In genomic region chr20:14915356-14915755, GRCh38 we compare ENCODE assay signal across 20 cellular contexts.
DNase-seq lines count a peak whose midpoint lies in the region; ATAC-seq, FAIRE-seq and TF ChIP-seq lines count a peak whose summit lies in the region.
"Had no signal": no experiment of that assay in that cellular context is flagged by ENCODE, and none has a peak within 500 bp of the region (broad histone marks: within the 10 kb centered on the region; RNA-seq: fewer than 3 reads in every experiment).

No MANE protein-coding gene starts in this region.

- H3K27ac Mint-ChIP-seq in astrocyte (ENCODE audit: unreplicated experiment): no peak overlapping the region
- H3K27ac Mint-ChIP-seq: effector memory CD8-positive, alpha-beta T cell; natural killer cell; T-cell had no signal

- intact Hi-C loops in gastrocnemius medialis (cut with DNase I; ENCODE audit: low total_unique reads): no loop called here

- H4K20me1 ChIP-seq in astrocyte (ENCODE audit: insufficient read depth, low read length): no peaks in the 10 kb centered on the region

- H3K27me3 Mint-ChIP-seq in astrocyte (ENCODE audit: low read depth, unreplicated experiment): no peaks in the 10 kb centered on the region
- H3K27me3 Mint-ChIP-seq: effector memory CD8-positive, alpha-beta T cell; T-cell had no signal

- no peak overlapping the region for H3K4me3 Mint-ChIP-seq in astrocyte (ENCODE audit: unreplicated experiment)
- H3K4me3 Mint-ChIP-seq: effector memory CD8-positive, alpha-beta T cell; natural killer cell; T-cell had no signal

- no peak overlapping the region for H2BK15ac ChIP-seq in mesenchymal stem cell (ENCODE audit: low read depth, poor library complexity, severe bottlenecking)

- H4K8ac ChIP-seq in mesenchymal stem cell (ENCODE audit: low read length): no peak overlapping the region

- TF ChIP-seq POLR2A in gastrocnemius medialis (IDR thresholded peaks at IDR 0.05) (no peak), suprapubic skin (IDR thresholded peaks at IDR 0.05) (no peak)

- H2BK5ac ChIP-seq in mesenchymal stem cell (ENCODE audit: low read depth, low read length, poor library complexity, severe bottlenecking): no peak overlapping the region

- WGBS in mesenchymal stem cell: 50% methylated on average over 8 of the region's 8 CpGs
- WGBS in suprapubic skin: 75% methylated on average over 8 of the region's 8 CpGs

- H3K14ac ChIP-seq in mesenchymal stem cell (ENCODE audit: low read length in 2 of 2): no peak overlapping the region

- no peak overlapping the region for H3K18ac ChIP-seq in mesenchymal stem cell (ENCODE audit: low read depth in 1 of 2, low read length in 2 of 2)

- no peaks in the 10 kb centered on the region for H3K9me3 Mint-ChIP-seq in astrocyte (ENCODE audit: unreplicated experiment)

- H3K79me1 ChIP-seq in mesenchymal stem cell (replicated peaks; ENCODE audit: low read length, poor library complexity, severe bottlenecking): no peaks in the 10 kb centered on the region

- H3K23ac ChIP-seq in mesenchymal stem cell (ENCODE audit: low read length in 2 of 2): no peak overlapping the region

- no peaks in the 10 kb centered on the region for H3K36me3 Mint-ChIP-seq in astrocyte (ENCODE audit: low read depth, unreplicated experiment)
- H3K36me3 Mint-ChIP-seq: natural killer cell, T-cell had no signal

- H2BK12ac ChIP-seq in mesenchymal stem cell (ENCODE audit: low read length in 2 of 2): no peak overlapping the region

- ATAC-seq in gastrocnemius medialis: no peak
- no peak for ATAC-seq in GM18861 (IDR thresholded peaks at IDR 0.05; ENCODE audit: unreplicated experiment)
- ATAC-seq: effector memory CD8-positive, alpha-beta T cell; K562; lower lobe of right lung; natural killer cell; T-cell had no signal

- FAIRE-seq in astrocyte (lab: Jason Lieb, UNC): no peak
- FAIRE-seq: K562 had no signal

- in situ Hi-C loops in gastrocnemius medialis (cut with MboI; ENCODE audit: low sequenced_read_pairs in 4 of 4): no loop called here

- H3K27ac ChIP-seq in astrocyte (ENCODE audit: low read depth, low read length) (no peak overlapping the region), mesenchymal stem cell (ENCODE audit: low read length, poor library complexity, severe bottlenecking) (no peak overlapping the region), gastrocnemius medialis (no peak overlapping the region), suprapubic skin (no peak overlapping the region)
- H3K27ac ChIP-seq: lower lobe of right lung, prostate gland had no signal

- H3K9me3 ChIP-seq in astrocyte (ENCODE audit: insufficient read depth, low read depth, low read length) (no peaks in the 10 kb centered on the region), mesenchymal stem cell (ENCODE audit: control insufficient read depth, low read length) (no peaks in the 10 kb centered on the region), gastrocnemius medialis (no peaks in the 10 kb centered on the region), suprapubic skin (no peaks in the 10 kb centered on the region)
- H3K9me3 ChIP-seq: Caco-2, lower lobe of right lung, prostate gland had no signal

- no peak overlapping the region for H2AK5ac ChIP-seq in mesenchymal stem cell (ENCODE audit: low read length, severe bottlenecking)

- H3K27me3 ChIP-seq in astrocyte (ENCODE audit: insufficient read depth, low read length) (no peaks in the 10 kb centered on the region), mesenchymal stem cell (ENCODE audit: control insufficient read depth in 1 of 2, insufficient read depth in 1 of 2, low read length in 2 of 2) (no peaks in the 10 kb centered on the region), gastrocnemius medialis (no peaks in the 10 kb centered on the region), suprapubic skin (no peaks in the 10 kb centered on the region)

- DNase-seq in MV-4-11 (lab: John Stamatoyannopoulos, UW) (peak; percentile 83), astrocyte (ENCODE audit: low read depth) (no peak), mesenchymal stem cell (peak; percentile 22), gastrocnemius medialis (no peak), NCI-H1417 (lab: John Stamatoyannopoulos, UW) (no peak), suprapubic skin (ENCODE audit: low spot score in 2 of 2) (no peak)
- DNase-seq: activated gamma-delta T cell treated with Interleukin-2 at 50 U/mL for 16 hours; amniotic stem cell; Caco-2; effector memory CD8-positive, alpha-beta T cell; EL; lower lobe of right lung; natural killer cell; NCI-H2081; NCI-H510A treated with DMSO at 0.1 percent for 48 hours; stimulated activated CD4-positive, alpha-beta T cell treated with anti-CD3 and anti-CD28 coated beads, Interleukin-12 subunit alpha, Interleukin-12 subunit beta, amount 100 ng/mL, for 4 hours; T-cell had no signal

- H3K4ac ChIP-seq in mesenchymal stem cell (ENCODE audit: low read depth in 1 of 2, low read length in 2 of 2): no peak overlapping the region

- TF ChIP-seq EP300 in suprapubic skin (IDR thresholded peaks at IDR 0.05): no peak

- no peak overlapping the region for H3K9ac ChIP-seq in astrocyte (ENCODE audit: low read length)
- H3K9ac ChIP-seq in mesenchymal stem cell (ENCODE audit: low read length): no peak overlapping the region

- TF ChIP-seq CTCF in astrocyte (IDR thresholded peaks at IDR 0.05; ENCODE audit: insufficient read depth, low read depth, low read length): no peak
- TF ChIP-seq CTCF in gastrocnemius medialis (IDR thresholded peaks at IDR 0.05 in 4 of 5, conservative IDR thresholded peaks at IDR 0.05 in 1 of 5): no peak
- no peak for TF ChIP-seq CTCF in suprapubic skin (IDR thresholded peaks at IDR 0.05)

- H2AFZ ChIP-seq in astrocyte (ENCODE audit: low read depth, low read length) (no peak overlapping the region), mesenchymal stem cell (ENCODE audit: low read depth, low read length) (no peak overlapping the region)

- no peaks in the 10 kb centered on the region for H3K4me1 ChIP-seq in astrocyte (ENCODE audit: insufficient read depth, low read length)
- peaks cover 2% of the 10 kb centered on the region for H3K4me1 ChIP-seq in mesenchymal stem cell (ENCODE audit: control insufficient read depth, insufficient read depth, low read depth, low read length)
- H3K4me1 ChIP-seq in gastrocnemius medialis: peaks cover 6 to 24% of the 10 kb centered on the region in 2 donors
- H3K4me1 ChIP-seq in suprapubic skin: peaks cover 15% of the 10 kb centered on the region
- H3K4me1 ChIP-seq: prostate gland had no signal

- H3K4me2 ChIP-seq in astrocyte (ENCODE audit: low read length) (peak overlapping the region; percentile 30), mesenchymal stem cell (ENCODE audit: low read length, poor library complexity, severe bottlenecking) (no peak overlapping the region)

- H4K91ac ChIP-seq in mesenchymal stem cell (ENCODE audit: low read length): no peak overlapping the region

- no peaks in the 10 kb centered on the region for H3K36me3 ChIP-seq in astrocyte (ENCODE audit: insufficient read depth, low read length)
- no peaks in the 10 kb centered on the region for H3K36me3 ChIP-seq in mesenchymal stem cell (ENCODE audit: control insufficient read depth in 1 of 2, insufficient read depth in 2 of 2, low read depth in 1 of 2, low read length in 2 of 2)
- no peaks in the 10 kb centered on the region for H3K36me3 ChIP-seq in gastrocnemius medialis
- H3K36me3 ChIP-seq in suprapubic skin: no peaks in the 10 kb centered on the region
- H3K36me3 ChIP-seq: lower lobe of right lung, prostate gland had no signal

- H2BK120ac ChIP-seq in mesenchymal stem cell (ENCODE audit: low read depth, low read length): no peak overlapping the region

- H3K79me2 ChIP-seq in astrocyte (ENCODE audit: insufficient read depth, low read length): no peaks in the 10 kb centered on the region

- H3K4me1 Mint-ChIP-seq in astrocyte (ENCODE audit: low read depth, unreplicated experiment): peaks cover 9% of the 10 kb centered on the region
- H3K4me1 Mint-ChIP-seq: natural killer cell, T-cell had no signal

- H3K4me3 ChIP-seq in astrocyte (ENCODE audit: insufficient read depth, low read depth, low read length) (no peak overlapping the region), mesenchymal stem cell (ENCODE audit: insufficient read depth in 1 of 2, low read depth in 1 of 2, low read length in 2 of 2) (no peak overlapping the region), gastrocnemius medialis (peak overlapping the region; percentile 37 to 42 (median 39)), suprapubic skin (no peak overlapping the region)
- H3K4me3 ChIP-seq: K562, lower lobe of right lung, prostate gland had no signal

Comparison
In these comparisons a context has a peak if more than half of its experiments do, and no peak if none do; other contexts are left out.
1. DNase-seq: peak in MV-4-11 (single experiment) and mesenchymal stem cell (single experiment); none in astrocyte (single experiment), gastrocnemius medialis (0 of 2), NCI-H1417 (0 of 3) and suprapubic skin (0 of 2).
2. H3K4me3 ChIP-seq: peak in gastrocnemius medialis (4 of 4); none in astrocyte (single experiment), mesenchymal stem cell (0 of 2) and suprapubic skin (single experiment).